Comparison of ENCODE assay signal across 20 cellular contexts in genomic region chr3:94416768-94417167, GRCh38.
DNase-seq lines count a peak whose midpoint lies in the region; ATAC-seq, FAIRE-seq and TF ChIP-seq lines count a peak whose summit lies in the region.
"Had no signal": no experiment of that assay in that cellular context is flagged by ENCODE, and none has a peak within 500 bp of the region (broad histone marks: within the 10 kb centered on the region; RNA-seq: fewer than 3 reads in every experiment).

No MANE protein-coding gene starts in this region.

- no peak overlapping the region for H3K4me3 ChIP-seq in PC-3 (ENCODE audit: low read length)
- H3K4me3 ChIP-seq in bronchial epithelial cell (ENCODE audit: low read depth, low read length), result no peak overlapping the region
- no peak overlapping the region for H3K4me3 ChIP-seq in gastroesophageal sphincter
- H3K4me3 ChIP-seq: GM23338 had no signal

- H3K36me3 ChIP-seq in PC-3 (ENCODE audit: low read depth, low read length) (no peaks in the 10 kb centered on the region), bronchial epithelial cell (ENCODE audit: control insufficient read depth, insufficient read depth, low read length) (no peaks in the 10 kb centered on the region), gastroesophageal sphincter (no peaks in the 10 kb centered on the region)

- no peak for DNase-seq in H54 (ENCODE audit: insufficient read length, low spot score)
- DNase-seq in PC-3, result no peak
- peak; percentile 10 for DNase-seq in bronchial epithelial cell (ENCODE audit: low read depth)
- DNase-seq in HEK293T (ENCODE audit: extremely low spot score), result no peak
- DNase-seq in NCI-H510A (lab: John Stamatoyannopoulos, UW), result no peak
- no peak for DNase-seq in MCF 10A (ENCODE audit: unreplicated experiment)
- DNase-seq: C1 segment of cervical spinal cord; Calu3; CD4-positive, alpha-beta T cell; DMS 273 treated with DMSO at 0.1 percent for 48 hours; H9; HFFc6 had no signal

- H3K4me1 ChIP-seq in PC-3 (ENCODE audit: insufficient read depth, low read length) (peaks cover 26% of the 10 kb centered on the region), gastroesophageal sphincter (peaks cover 0 to 4% (median 0%) of the 10 kb centered on the region in 3 donors)

- no TSS peak for BruUV-seq in PC-3 (replicated peaks; lab: Mats Ljungman, UMichigan)
- BruUV-seq in MCF 10A (replicated peaks; lab: Mats Ljungman, UMichigan), result no TSS peak

- H3K27ac ChIP-seq in PC-3 (ENCODE audit: low read length) (no peak overlapping the region), gastroesophageal sphincter (no peak overlapping the region)

- intact Hi-C loops in PC-3 (cut with micrococcal nuclease), result no loop called here
- intact Hi-C loops in MCF 10A (cut with micrococcal nuclease), result no loop called here

- H4K20me1 ChIP-seq in PC-3 (ENCODE audit: low read length), result no peaks in the 10 kb centered on the region

- H3K9ac ChIP-seq in PC-3 (ENCODE audit: low read length), result no peak overlapping the region

- H3K9me3 ChIP-seq in PC-3 (ENCODE audit: low read length) (no peaks in the 10 kb centered on the region), gastroesophageal sphincter (peaks cover 0 to 6% (median 0%) of the 10 kb centered on the region in 3 donors)

- no peaks in the 10 kb centered on the region for H3K27me3 Mint-ChIP-seq in MCF 10A (ENCODE audit: insufficient read depth, unreplicated experiment)
- H3K27me3 Mint-ChIP-seq: B cell; CD4-positive, alpha-beta T cell had no signal

- H3K9me3 Mint-ChIP-seq in MCF 10A (ENCODE audit: unreplicated experiment), result no peaks in the 10 kb centered on the region

- no peak for ATAC-seq in PC-3
- ATAC-seq in gastroesophageal sphincter, result no peak
- ATAC-seq: GM23338, HepG2 had no signal

- TF ChIP-seq EP300 in gastroesophageal sphincter (IDR thresholded peaks at IDR 0.05), result no peak

- TF ChIP-seq CTCF in PC-3 (conservative IDR thresholded peaks at IDR 0.05; ENCODE audit: low read depth, low read length) (no peak), bronchial epithelial cell (IDR thresholded peaks at IDR 0.05; ENCODE audit: insufficient read depth, low read length, severe bottlenecking) (no peak), gastroesophageal sphincter (IDR thresholded peaks at IDR 0.05) (no peak), MCF 10A (IDR thresholded peaks at IDR 0.05; ENCODE audit: unreplicated experiment) (no peak)

- H3K9me2 ChIP-seq in PC-3 (replicated peaks; ENCODE audit: low read length), result no peaks in the 10 kb centered on the region

- H3K4me1 Mint-ChIP-seq in MCF 10A (ENCODE audit: insufficient read depth, unreplicated experiment), result peaks cover 19% of the 10 kb centered on the region
- H3K4me1 Mint-ChIP-seq: B cell had no signal

- H3K27ac Mint-ChIP-seq in MCF 10A (ENCODE audit: low read depth, unreplicated experiment), result no peak overlapping the region
- H3K27ac Mint-ChIP-seq: B cell; CD4-positive, alpha-beta T cell; GM23338; H9; HFFc6 had no signal

- no peak for TF ChIP-seq POLR2A in H54 (IDR thresholded peaks at IDR 0.05; ENCODE audit: low read depth, low read length)
- no peak for TF ChIP-seq POLR2A in gastroesophageal sphincter (IDR thresholded peaks at IDR 0.05)

- CTCF ChIA-PET in PC-3 (lab: Charles Lee), result no interaction called here
- CTCF ChIA-PET in HEK293T (lab: Yijun Ruan, JAX), result no interaction called here
- CTCF ChIA-PET in MCF 10A (lab: Yijun Ruan, JAX), result no interaction called here

- H3K27me3 ChIP-seq in PC-3 (ENCODE audit: low read length) (no peaks in the 10 kb centered on the region), bronchial epithelial cell (ENCODE audit: control insufficient read depth, insufficient read depth, low read length) (no peaks in the 10 kb centered on the region), gastroesophageal sphincter (no peaks in the 10 kb centered on the region)

- H3F3A ChIP-seq in PC-3 (ENCODE audit: low read length, unreplicated experiment), result no peaks in the 10 kb centered on the region

- FAIRE-seq in H54 (lab: Jason Lieb, UNC) (peak; percentile 61), bronchial epithelial cell (lab: Jason Lieb, UNC) (no peak)
- FAIRE-seq: A204.1, G401.6, GM12891, HepG2, HTR-8/SVneo had no signal

- no peaks in the 10 kb centered on the region for H3K79me2 ChIP-seq in PC-3 (ENCODE audit: low read length)

- POLR2A ChIA-PET in PC-3 (lab: Charles Lee; ENCODE audit: unreplicated experiment) (no interaction called here), HEK293T (lab: Yijun Ruan, JAX) (no interaction called here), MCF 10A (lab: Yijun Ruan, JAX) (no interaction called here)

- H2AFZ ChIP-seq in PC-3 (ENCODE audit: low read length), result peak overlapping the region; percentile 29; the same call in 1 of the 2 replicates
- H2AFZ ChIP-seq: GM23338 had no signal

- no peak overlapping the region for H3K4me3 Mint-ChIP-seq in MCF 10A (ENCODE audit: unreplicated experiment)
- H3K4me3 Mint-ChIP-seq: B cell; CD4-positive, alpha-beta T cell; GM23338; H9; HFFc6 had no signal

- WGBS in gastroesophageal sphincter (ENCODE audit: low coverage in 1 of 2), 2 donors, result 81 to 92% methylated on average over 4 of the region's 4 CpGs

- H3K4me2 ChIP-seq in PC-3 (ENCODE audit: low read length), result no peak overlapping the region
- H3K4me2 ChIP-seq: GM23338 had no signal

- H3K36me3 Mint-ChIP-seq in MCF 10A (ENCODE audit: insufficient read depth, unreplicated experiment), result no peaks in the 10 kb centered on the region

TF ChIP-seq in HEK293T, 16 proteins besides CTCF, POLR2A, EP300 and RAD21:
- no peak for TF ChIP-seq TARDBP (IDR thresholded peaks at IDR 0.05)
TF ChIP-seq in HEK293T: peak in this region for 0.
